ENCODE assay signal across 8 cellular contexts in genomic region chr20:37406010-37406998, GRCh38.
DNase-seq lines count a peak whose midpoint lies in the region; ATAC-seq and TF ChIP-seq lines count a peak whose summit lies in the region.

No MANE protein-coding gene starts in this region.

- no peak overlapping the region for H3K4me2 ChIP-seq in neural cell (ENCODE audit: low read length)

- CTCF ChIA-PET in activated CD8-positive, alpha-beta T cell treated with anti-CD3 and anti-CD28 coated beads for 36 hours (lab: Charles Lee) = no interaction called here

- 16 to 40% methylated on average over 20 to 49 of the region's 49 CpGs for WGBS in upper lobe of left lung, 2 donors

- H3K27me3 ChIP-seq in neural cell (ENCODE audit: insufficient read depth, low read depth, low read length) = no peaks in the 10 kb centered on the region
- peaks cover 0 to 4% (median 0%) of the 10 kb centered on the region in 4 donors for H3K27me3 ChIP-seq in upper lobe of left lung

- H3K4me3 ChIP-seq in neural cell (ENCODE audit: low read length) (peak overlapping the region; percentile 33), upper lobe of left lung (peak overlapping the region in 3 of 4 donors; percentile 18 to 42 (median 29))

- no peaks in the 10 kb centered on the region for H3K9me2 ChIP-seq in neural cell (ENCODE audit: insufficient read depth, low read length)

- H3K9me3 ChIP-seq in neural cell (ENCODE audit: low read length) = no peaks in the 10 kb centered on the region
- no peaks in the 10 kb centered on the region for H3K9me3 ChIP-seq in upper lobe of left lung

- H3K79me2 ChIP-seq in neural cell (replicated peaks; ENCODE audit: insufficient read depth, low read length) = no peaks in the 10 kb centered on the region

- H3K27ac ChIP-seq in neural cell (ENCODE audit: low read length) = peak overlapping the region; percentile 83
- H3K27ac ChIP-seq in upper lobe of left lung = no peak overlapping the region

- no peak overlapping the region for H2AFZ ChIP-seq in neural cell (ENCODE audit: low read depth, low read length)

- H3K36me3 Mint-ChIP-seq in activated CD8-positive, alpha-beta T cell treated with anti-CD3 and anti-CD28 coated beads for 36 hours (ENCODE audit: low read depth) = no peaks in the 10 kb centered on the region

- intact Hi-C loops in activated CD8-positive, alpha-beta T cell treated with anti-CD3 and anti-CD28 coated beads for 36 hours (cut with micrococcal nuclease) = no loop called here

- no peak for TF ChIP-seq RAD21 in neural cell (conservative IDR thresholded peaks at IDR 0.05)

- DNase-seq in AG20443 (ENCODE audit: low spot score) (peak; percentile 93), GM13976 (ENCODE audit: low spot score) (peak; percentile 89), NCI-H146 (lab: John Stamatoyannopoulos, UW) (peak; percentile 80), upper lobe of left lung (peak; percentile 32 to 91)
- peak; percentile 33 for DNase-seq in activated CD8-positive, alpha-beta T cell treated with anti-CD3 and anti-CD28 coated beads for 36 hours

- TF ChIP-seq POLR2A in upper lobe of left lung (IDR thresholded peaks at IDR 0.05) = no peak

- peaks cover 6 to 16% (median 8%) of the 10 kb centered on the region in 4 donors for H3K4me1 ChIP-seq in upper lobe of left lung

- peaks cover 10% of the 10 kb centered on the region for H3K4me1 Mint-ChIP-seq in activated CD8-positive, alpha-beta T cell treated with anti-CD3 and anti-CD28 coated beads for 36 hours (ENCODE audit: low read depth)

- H3K27me3 Mint-ChIP-seq in activated CD8-positive, alpha-beta T cell treated with anti-CD3 and anti-CD28 coated beads for 36 hours = peaks cover 24% of the 10 kb centered on the region

- H3K9ac ChIP-seq in neural cell (ENCODE audit: low read length) = peak overlapping the region; percentile 41

- H3K4me3 Mint-ChIP-seq in activated CD8-positive, alpha-beta T cell treated with anti-CD3 and anti-CD28 coated beads for 36 hours = peak overlapping the region; percentile 45

- in situ Hi-C loops in GM13976 (cut with MboI; ENCODE audit: low sequenced_read_pairs, unreplicated experiment) = loop anchor here (10.0 kb wide), 1 partner anchor 108 kb away; no protein-coding TSS in a partner anchor

- TF ChIP-seq CTCF in GM13976 (IDR thresholded peaks at IDR 0.05; ENCODE audit: borderline replicate concordance, control extremely low read depth, extremely low read depth, insufficient read depth, missing control alignments) (no peak), neural cell (IDR thresholded peaks at IDR 0.05; ENCODE audit: poor library complexity, severe bottlenecking) (no peak), upper lobe of left lung (IDR thresholded peaks at IDR 0.05) (no peak)
- no peak for TF ChIP-seq CTCF in activated CD8-positive, alpha-beta T cell treated with anti-CD3 and anti-CD28 coated beads for 36 hours (IDR thresholded peaks at IDR 0.05)

- TF ChIP-seq EP300 in neural cell (conservative IDR thresholded peaks at IDR 0.05; ENCODE audit: poor library complexity, severe bottlenecking) (no peak), upper lobe of left lung (IDR thresholded peaks at IDR 0.05) (no peak)

- peak; percentile 74 for ATAC-seq in activated CD8-positive, alpha-beta T cell treated with anti-CD3 and anti-CD28 coated beads for 36 hours
- ATAC-seq in esophagus mucosa (peak; percentile 41), upper lobe of left lung (ENCODE audit: low FRiP score in 2 of 2) (peak in 1 of 2 donors; percentile 79), HG02884 (IDR thresholded peaks at IDR 0.05; ENCODE audit: unreplicated experiment) (no peak)

- POLR2A ChIA-PET in activated CD8-positive, alpha-beta T cell treated with anti-CD3 and anti-CD28 coated beads for 36 hours (lab: Charles Lee) = interaction anchor here (0.7 kb wide), 1 partner anchor 21 kb away, joined by 3 read pairs; no protein-coding TSS in a partner anchor

- H3K27ac Mint-ChIP-seq in activated CD8-positive, alpha-beta T cell treated with anti-CD3 and anti-CD28 coated beads for 36 hours = peak overlapping the region; percentile 23

- H4K20me1 ChIP-seq in neural cell (ENCODE audit: insufficient read depth) = no peaks in the 10 kb centered on the region

- H3F3A ChIP-seq in neural cell (ENCODE audit: insufficient read depth, low read length, poor library complexity, severe bottlenecking) = no peaks in the 10 kb centered on the region

- no peaks in the 10 kb centered on the region for H3K9me3 Mint-ChIP-seq in activated CD8-positive, alpha-beta T cell treated with anti-CD3 and anti-CD28 coated beads for 36 hours

- H3K36me3 ChIP-seq in neural cell (ENCODE audit: insufficient read depth, low read length) = peaks cover 4% of the 10 kb centered on the region
- H3K36me3 ChIP-seq in upper lobe of left lung = peaks cover 0 to 29% (median 13%) of the 10 kb centered on the region in 4 donors

TF ChIP-seq in neural cell, 6 proteins besides CTCF, POLR2A, EP300 and RAD21:
- TF ChIP-seq MXI1 (conservative IDR thresholded peaks at IDR 0.05; ENCODE audit: poor library complexity, severe bottlenecking) = peak; percentile 69
- TF ChIP-seq EZH2 (IDR thresholded peaks at IDR 0.05; ENCODE audit: borderline replicate concordance, insufficient read depth, low read length, poor library complexity, severe bottlenecking) = no peak
- TF ChIP-seq POLR2AphosphoS5 (IDR thresholded peaks at IDR 0.05) = peak; percentile 29
- no peak for TF ChIP-seq REST (IDR thresholded peaks at IDR 0.05; ENCODE audit: borderline replicate concordance)
- no peak for TF ChIP-seq SMC3 (conservative IDR thresholded peaks at IDR 0.05; ENCODE audit: poor library complexity)
- no peak for TF ChIP-seq TAF1 (IDR thresholded peaks at IDR 0.05; ENCODE audit: low read depth)

Comparison
In these comparisons a context has a peak if more than half of its experiments do, and no peak if none do; other contexts are left out.
1. DNase-seq: peak in every context shown above with its lines; median percentile 93 in AG20443; 89 in GM13976; 80 in NCI-H146; 62 in upper lobe of left lung; 33 in activated CD8-positive, alpha-beta T cell treated with anti-CD3 and anti-CD28 coated beads for 36 hours.